In the genomic region with DNA sequence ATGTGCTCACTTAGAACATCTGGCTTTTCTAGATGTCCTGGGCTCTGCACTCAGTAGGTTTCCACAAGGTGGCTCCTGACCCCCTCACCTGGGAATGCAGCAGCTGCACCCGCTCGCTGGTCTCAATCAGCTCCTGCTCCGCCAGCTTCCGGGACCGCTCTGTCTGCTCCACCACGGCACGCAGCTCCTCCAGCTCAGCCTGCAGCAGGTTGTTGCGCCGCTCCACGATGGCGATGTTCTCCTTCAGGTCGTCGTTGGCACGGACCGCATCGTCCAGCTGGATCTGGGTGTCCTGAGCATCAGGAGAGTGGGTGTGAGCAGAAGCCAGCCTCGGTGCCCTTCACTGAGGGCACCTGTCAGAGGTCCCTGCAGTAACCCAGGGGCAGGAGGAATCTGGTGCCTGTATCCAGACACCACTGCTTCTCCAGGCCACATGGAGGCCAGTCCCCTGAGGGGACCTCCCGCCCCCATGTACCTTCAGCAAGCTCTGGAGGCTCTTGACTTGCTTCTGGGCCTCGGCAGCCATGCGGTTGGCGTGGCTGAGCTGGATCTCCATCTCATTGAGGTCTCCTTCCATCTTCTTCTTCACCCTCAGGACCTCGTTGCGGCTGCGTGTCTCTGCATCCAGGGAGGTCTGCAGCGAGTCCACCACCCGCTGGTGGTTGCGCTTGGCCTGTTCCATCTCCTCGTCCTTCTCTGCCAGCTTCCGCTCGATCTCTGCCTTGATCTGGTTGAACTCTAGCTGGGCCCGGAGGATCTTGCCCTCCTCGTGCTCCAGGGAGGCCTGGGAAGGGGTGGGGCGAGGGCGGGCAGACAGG, we compare ENCODE assay signal across 1 cellular context.
A peak's percentile ranks its signal among the peaks of the same experiment; 100 is the strongest.
TF ChIP-seq lines count a peak whose summit lies in the region.

No MANE protein-coding gene starts in this region.

TF ChIP-seq in HepG2, 621 proteins besides CTCF, POLR2A, EP300 and RAD21 (continued from another document):
- TF ChIP-seq IRF9 (CRISPR knock-in tag; IDR thresholded peaks at IDR 0.05; ENCODE audit: borderline replicate concordance) (no peak), ZNF136 (CRISPR knock-in tag; IDR thresholded peaks at IDR 0.05; ENCODE audit: low read depth) (no peak), TP53 (CRISPR knock-in tag; conservative IDR thresholded peaks at IDR 0.05) (no peak), NFATC3 (CRISPR knock-in tag; IDR thresholded peaks at IDR 0.05) (no peak), ZNF724P (CRISPR knock-in tag; IDR thresholded peaks at IDR 0.05; ENCODE audit: borderline replicate concordance) (no peak), ZNF180 (CRISPR knock-in tag; IDR thresholded peaks at IDR 0.05; ENCODE audit: borderline replicate concordance, low read depth) (no peak), STAG1 (CRISPR knock-in tag; IDR thresholded peaks at IDR 0.05) (peak; percentile 55), UBTF (CRISPR knock-in tag; IDR thresholded peaks at IDR 0.05) (0 out of 2 replicates have a peak, but pooled peaks have one; percentile 28), ZNF614 (CRISPR knock-in tag; IDR thresholded peaks at IDR 0.05; ENCODE audit: borderline replicate concordance) (no peak), TOPORS (CRISPR knock-in tag; IDR thresholded peaks at IDR 0.05) (no peak), DR1 (CRISPR knock-in tag; IDR thresholded peaks at IDR 0.05) (no peak), ZIK1 (CRISPR knock-in tag; IDR thresholded peaks at IDR 0.05; ENCODE audit: borderline replicate concordance, low read depth) (no peak), PITX1 (CRISPR knock-in tag; IDR thresholded peaks at IDR 0.05) (no peak), ZNF839 (CRISPR knock-in tag; IDR thresholded peaks at IDR 0.05; ENCODE audit: borderline replicate concordance) (0 out of 2 replicates have a peak, but pooled peaks have one; percentile 45), ZNF543 (CRISPR knock-in tag; IDR thresholded peaks at IDR 0.05) (no peak), PHF8 (CRISPR knock-in tag; IDR thresholded peaks at IDR 0.05) (no peak; the same call in 1 of the 2 replicates), SOX13 (IDR thresholded peaks at IDR 0.05) (no peak), SOX13 (CRISPR knock-in tag; conservative IDR thresholded peaks at IDR 0.05 in 1 of 2, IDR thresholded peaks at IDR 0.05 in 1 of 2) (no peak), RBM22 (optimal IDR thresholded peaks at IDR 0.05; ENCODE audit: low read length) (no peak), SRSF9 (IDR thresholded peaks at IDR 0.05; ENCODE audit: borderline replicate concordance, insufficient read depth, low read depth, low read length, poor library complexity, severe bottlenecking) (no peak)
- TF ChIP-seq, protein P1, sequence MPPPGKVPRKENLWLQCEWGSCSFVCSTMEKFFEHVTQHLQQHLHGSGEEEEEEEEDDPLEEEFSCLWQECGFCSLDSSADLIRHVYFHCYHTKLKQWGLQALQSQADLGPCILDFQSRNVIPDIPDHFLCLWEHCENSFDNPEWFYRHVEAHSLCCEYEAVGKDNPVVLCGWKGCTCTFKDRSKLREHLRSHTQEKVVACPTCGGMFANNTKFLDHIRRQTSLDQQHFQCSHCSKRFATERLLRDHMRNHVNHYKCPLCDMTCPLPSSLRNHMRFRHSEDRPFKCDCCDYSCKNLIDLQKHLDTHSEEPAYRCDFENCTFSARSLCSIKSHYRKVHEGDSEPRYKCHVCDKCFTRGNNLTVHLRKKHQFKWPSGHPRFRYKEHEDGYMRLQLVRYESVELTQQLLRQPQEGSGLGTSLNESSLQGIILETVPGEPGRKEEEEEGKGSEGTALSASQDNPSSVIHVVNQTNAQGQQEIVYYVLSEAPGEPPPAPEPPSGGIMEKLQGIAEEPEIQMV (CRISPR knock-in tag; IDR thresholded peaks at IDR 0.05; ENCODE audit: low read depth): 0 out of 2 replicates have a peak, but pooled peaks have one; percentile 29
- TF ChIP-seq, protein P2, sequence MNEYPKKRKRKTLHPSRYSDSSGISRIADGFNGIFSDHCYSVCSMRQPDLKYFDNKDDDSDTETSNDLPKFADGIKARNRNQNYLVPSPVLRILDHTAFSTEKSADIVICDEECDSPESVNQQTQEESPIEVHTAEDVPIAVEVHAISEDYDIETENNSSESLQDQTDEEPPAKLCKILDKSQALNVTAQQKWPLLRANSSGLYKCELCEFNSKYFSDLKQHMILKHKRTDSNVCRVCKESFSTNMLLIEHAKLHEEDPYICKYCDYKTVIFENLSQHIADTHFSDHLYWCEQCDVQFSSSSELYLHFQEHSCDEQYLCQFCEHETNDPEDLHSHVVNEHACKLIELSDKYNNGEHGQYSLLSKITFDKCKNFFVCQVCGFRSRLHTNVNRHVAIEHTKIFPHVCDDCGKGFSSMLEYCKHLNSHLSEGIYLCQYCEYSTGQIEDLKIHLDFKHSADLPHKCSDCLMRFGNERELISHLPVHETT (CRISPR knock-in tag; conservative IDR thresholded peaks at IDR 0.05): no peak
- TF ChIP-seq, protein P3, sequence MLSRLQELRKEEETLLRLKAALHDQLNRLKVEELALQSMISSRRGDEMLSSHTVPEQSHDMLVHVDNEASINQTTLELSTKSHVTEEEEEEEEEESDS (CRISPR knock-in tag; IDR thresholded peaks at IDR 0.05; ENCODE audit: borderline replicate concordance): no peak
- TF ChIP-seq, protein P4, sequence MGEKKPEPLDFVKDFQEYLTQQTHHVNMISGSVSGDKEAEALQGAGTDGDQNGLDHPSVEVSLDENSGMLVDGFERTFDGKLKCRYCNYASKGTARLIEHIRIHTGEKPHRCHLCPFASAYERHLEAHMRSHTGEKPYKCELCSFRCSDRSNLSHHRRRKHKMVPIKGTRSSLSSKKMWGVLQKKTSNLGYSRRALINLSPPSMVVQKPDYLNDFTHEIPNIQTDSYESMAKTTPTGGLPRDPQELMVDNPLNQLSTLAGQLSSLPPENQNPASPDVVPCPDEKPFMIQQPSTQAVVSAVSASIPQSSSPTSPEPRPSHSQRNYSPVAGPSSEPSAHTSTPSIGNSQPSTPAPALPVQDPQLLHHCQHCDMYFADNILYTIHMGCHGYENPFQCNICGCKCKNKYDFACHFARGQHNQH (CRISPR knock-in tag; IDR thresholded peaks at IDR 0.05): no peak
